ENCODE assay signal across 17 cellular contexts in genomic region chr7:75629042-75629441, GRCh38.
"Had no signal": no experiment of that assay in that cellular context is flagged by ENCODE, and none has a peak within 500 bp of the region (broad histone marks: within the 10 kb centered on the region; RNA-seq: fewer than 3 reads in every experiment).

No MANE protein-coding gene starts in this region.

- H3K4me1 ChIP-seq: colonic mucosa, gastroesophageal sphincter had no signal

- H3K27me3 ChIP-seq: colonic mucosa, gastroesophageal sphincter had no signal

- H3K4me3 ChIP-seq: colonic mucosa, gastroesophageal sphincter, lung, thoracic aorta had no signal

- DNase-seq: activated B cell treated with CpG ODN at 0.5 μM for 24 hours; activated CD4-positive, alpha-beta T cell treated with anti-CD3 and anti-CD28 coated beads for 48 hours; activated CD8-positive, alpha-beta T cell treated with anti-CD3 and anti-CD28 coated beads for 36 hours; activated gamma-delta T cell; activated naive CD4-positive, alpha-beta T cell treated with anti-CD3 and anti-CD28 coated beads, Interleukin-2, amount 50 U/mL, for 16 hours; activated naive CD8-positive, alpha-beta T cell treated with anti-CD3 and anti-CD28 coated beads, Interleukin-2, amount 50 U/mL, for 24 hours; aorta; colonic mucosa; naive thymus-derived CD4-positive, alpha-beta T cell; stimulated activated CD4-positive, alpha-beta T cell treated with anti-CD3 and anti-CD28 coated beads, Interleukin-2, amount 100 ng/mL, for 48 hours; stimulated activated naive CD4-positive, alpha-beta T cell; T1000 had no signal

- ATAC-seq: activated CD8-positive, alpha-beta T cell treated with anti-CD3 and anti-CD28 coated beads for 36 hours; activated naive CD8-positive, alpha-beta T cell treated with anti-CD3 and anti-CD28 coated beads, Interleukin-2, amount 50 U/mL, for 24 hours; gastroesophageal sphincter; naive thymus-derived CD4-positive, alpha-beta T cell had no signal

- H3K4me3 Mint-ChIP-seq: activated B cell treated with CpG ODN at 0.5 μM for 24 hours; activated CD8-positive, alpha-beta T cell treated with anti-CD3 and anti-CD28 coated beads for 36 hours; activated naive CD8-positive, alpha-beta T cell treated with anti-CD3 and anti-CD28 coated beads, Interleukin-2, amount 50 U/mL, for 24 hours; activated T-helper 1 cell treated with anti-CD3 and anti-CD28 coated beads, Interleukin-12 subunit alpha, Interleukin-12 subunit beta, Interleukin-2, Interleukin-4 antibody, amounts not matched to agents 30 ng/mL and 10 ng/mL and 1 ng/mL, durations not matched to agents 14 hours and 24 hours and 36 hours; naive thymus-derived CD4-positive, alpha-beta T cell had no signal

- H3K36me3 ChIP-seq: colonic mucosa, gastroesophageal sphincter, thoracic aorta had no signal

- H3K27ac Mint-ChIP-seq: activated B cell treated with CpG ODN at 0.5 μM for 24 hours; activated CD8-positive, alpha-beta T cell treated with anti-CD3 and anti-CD28 coated beads for 36 hours; activated naive CD8-positive, alpha-beta T cell treated with anti-CD3 and anti-CD28 coated beads, Interleukin-2, amount 50 U/mL, for 24 hours; activated T-helper 1 cell treated with anti-CD3 and anti-CD28 coated beads, Interleukin-12 subunit alpha, Interleukin-12 subunit beta, Interleukin-2, Interleukin-4 antibody, amounts not matched to agents 30 ng/mL and 10 ng/mL and 1 ng/mL, durations not matched to agents 14 hours and 24 hours and 36 hours; naive thymus-derived CD4-positive, alpha-beta T cell had no signal

- H3K27ac ChIP-seq: colonic mucosa, epithelial cell of prostate, gastroesophageal sphincter, thoracic aorta had no signal

- H3K27me3 Mint-ChIP-seq: activated B cell treated with CpG ODN at 0.5 μM for 24 hours; activated CD8-positive, alpha-beta T cell treated with anti-CD3 and anti-CD28 coated beads for 36 hours; activated naive CD8-positive, alpha-beta T cell treated with anti-CD3 and anti-CD28 coated beads, Interleukin-2, amount 50 U/mL, for 24 hours had no signal

- H3K9me3 ChIP-seq: colonic mucosa, thoracic aorta had no signal
